In genomic region chr9:18684608-18685317, GRCh38 we compare ENCODE assay signal across 21 cellular contexts.
DNase-seq lines count a peak whose midpoint lies in the region; ATAC-seq and TF ChIP-seq lines count a peak whose summit lies in the region.
"Had no signal": no experiment of that assay in that cellular context is flagged by ENCODE, and none has a peak within 500 bp of the region (broad histone marks: within the 10 kb centered on the region; RNA-seq: fewer than 3 reads in every experiment).

No MANE protein-coding gene starts in this region.

- H3K4me1 ChIP-seq in ascending aorta (peaks cover 0 to 13% of the 10 kb centered on the region in 2 donors), esophagus muscularis mucosa (peaks cover 0 to 34% (median 28%) of the 10 kb centered on the region in 4 donors), thoracic aorta (ENCODE audit: control insufficient read depth in 1 of 2, low read depth in 2 of 2) (peaks cover 6 to 23% of the 10 kb centered on the region in 2 donors), SK-N-SH (ENCODE audit: control insufficient read depth in 1 of 2, insufficient read depth in 2 of 2, low read depth in 1 of 2, low read length in 1 of 2) (peaks cover 0 to 4% of the 10 kb centered on the region in 2 experiments; a peak in 2 of 4 replicates)
- H3K4me1 ChIP-seq: suprapubic skin had no signal

- H3K36me3 Mint-ChIP-seq in nephron (ENCODE audit: low read depth), result peaks cover 11% of the 10 kb centered on the region
- H3K36me3 Mint-ChIP-seq: activated naive CD8-positive, alpha-beta T cell treated with anti-CD3 and anti-CD28 coated beads, Interleukin-2, amount 10 ng/mL, durations not matched to agents 7 days and 5 days; CD14-positive monocyte; IgD-negative memory B cell had no signal

- TF ChIP-seq EP300 in esophagus muscularis mucosa (IDR thresholded peaks at IDR 0.05) (no peak), SK-N-SH (IDR thresholded peaks at IDR 0.05; ENCODE audit: borderline replicate concordance in 1 of 2, low read depth in 1 of 2, low read length in 1 of 2) (no peak)

- peaks cover 42% of the 10 kb centered on the region for H3K4me1 Mint-ChIP-seq in nephron
- H3K4me1 Mint-ChIP-seq: activated naive CD8-positive, alpha-beta T cell treated with anti-CD3 and anti-CD28 coated beads, Interleukin-2, amount 10 ng/mL, durations not matched to agents 7 days and 5 days; CD14-positive monocyte; IgD-negative memory B cell had no signal

- peak overlapping the region; percentile 18 to 85 (median 83) for H3K27ac Mint-ChIP-seq in nephron
- H3K27ac Mint-ChIP-seq: activated CD8-positive, alpha-beta T cell treated with anti-CD3 and anti-CD28 coated beads for 36 hours; activated naive CD8-positive, alpha-beta T cell treated with anti-CD3 and anti-CD28 coated beads, Interleukin-2, amount 10 ng/mL, durations not matched to agents 7 days and 5 days; CD14-positive monocyte; IgD-negative memory B cell had no signal

- no peak overlapping the region for H3K4me3 Mint-ChIP-seq in nephron
- H3K4me3 Mint-ChIP-seq: activated CD8-positive, alpha-beta T cell treated with anti-CD3 and anti-CD28 coated beads for 36 hours; activated naive CD8-positive, alpha-beta T cell treated with anti-CD3 and anti-CD28 coated beads, Interleukin-2, amount 10 ng/mL, durations not matched to agents 7 days and 5 days; CD14-positive monocyte; IgD-negative memory B cell; neural crest cell had no signal

- TF ChIP-seq RAD21 in SK-N-SH (IDR thresholded peaks at IDR 0.05; ENCODE audit: low read length), result no peak

- no peaks in the 10 kb centered on the region for H4K20me1 ChIP-seq in SK-N-SH (ENCODE audit: insufficient read depth)

- CTCF ChIA-PET in SK-N-SH (lab: Yijun Ruan, JAX), result interaction anchor here (0.9 kb wide), 1 partner anchor 18 kb away, joined by 3 read pairs; no protein-coding TSS in a partner anchor

- POLR2A ChIA-PET in SK-N-SH (lab: Yijun Ruan, JAX), result no interaction called here

- H2AFZ ChIP-seq in SK-N-SH (ENCODE audit: low read depth), result no peak overlapping the region

- no peak for TF ChIP-seq CTCF in ascending aorta (IDR thresholded peaks at IDR 0.05)
- TF ChIP-seq CTCF in esophagus muscularis mucosa (IDR thresholded peaks at IDR 0.05), result no peak
- no peak for TF ChIP-seq CTCF in nephron (IDR thresholded peaks at IDR 0.05; ENCODE audit: unreplicated experiment in 3 of 3)
- no peak for TF ChIP-seq CTCF in thoracic aorta (IDR thresholded peaks at IDR 0.05)
- TF ChIP-seq CTCF in SK-N-SH (IDR thresholded peaks at IDR 0.05), result no peak

- H3K4me3 ChIP-seq in ascending aorta (peak overlapping the region in 1 of 2 donors; percentile 8), esophagus muscularis mucosa (no peak overlapping the region), thoracic aorta (no peak overlapping the region), SK-N-SH (ENCODE audit: low read depth in 2 of 2, low read length in 1 of 2) (no peak overlapping the region)
- H3K4me3 ChIP-seq: mucosa of descending colon, skin epidermis, suprapubic skin had no signal

- H3K4me2 ChIP-seq in SK-N-SH, result no peak overlapping the region

- no peaks in the 10 kb centered on the region for H3K27me3 Mint-ChIP-seq in nephron (ENCODE audit: low read depth)
- H3K27me3 Mint-ChIP-seq: activated CD8-positive, alpha-beta T cell treated with anti-CD3 and anti-CD28 coated beads for 36 hours; activated naive CD8-positive, alpha-beta T cell treated with anti-CD3 and anti-CD28 coated beads, Interleukin-2, amount 10 ng/mL, durations not matched to agents 7 days and 5 days; IgD-negative memory B cell had no signal

- H3K36me3 ChIP-seq in ascending aorta (no peaks in the 10 kb centered on the region), esophagus muscularis mucosa (no peaks in the 10 kb centered on the region), thoracic aorta (no peaks in the 10 kb centered on the region), SK-N-SH (replicated peaks in 1 of 2; ENCODE audit: control insufficient read depth in 1 of 2, insufficient read depth in 2 of 2, low read length in 1 of 2) (peaks cover 0 to 83% of the 10 kb centered on the region in 2 experiments)
- H3K36me3 ChIP-seq: suprapubic skin had no signal

- H3F3A ChIP-seq in SK-N-SH (replicated peaks; ENCODE audit: insufficient read depth), result peaks cover 15% of the 10 kb centered on the region

- no peaks in the 10 kb centered on the region for H3K9me3 ChIP-seq in ascending aorta
- H3K9me3 ChIP-seq in esophagus muscularis mucosa, result no peaks in the 10 kb centered on the region
- no peaks in the 10 kb centered on the region for H3K9me3 ChIP-seq in thoracic aorta
- no peaks in the 10 kb centered on the region for H3K9me3 ChIP-seq in SK-N-SH
- H3K9me3 ChIP-seq: mucosa of descending colon, suprapubic skin had no signal

- peak overlapping the region; percentile 12 to 72 for H3K27ac ChIP-seq in ascending aorta
- H3K27ac ChIP-seq in esophagus muscularis mucosa (replicated peaks in 1 of 4), result peak overlapping the region; percentile 55 to 79 (median 70)
- peak overlapping the region; percentile 0 to 67 for H3K27ac ChIP-seq in thoracic aorta
- no peak overlapping the region for H3K27ac ChIP-seq in SK-N-SH (ENCODE audit: low read depth in 2 of 2, low read length in 1 of 2)
- H3K27ac ChIP-seq: epithelial cell of prostate, skin epidermis, suprapubic skin had no signal

- H3K27me3 ChIP-seq in ascending aorta, result no peaks in the 10 kb centered on the region
- H3K27me3 ChIP-seq in esophagus muscularis mucosa, result no peaks in the 10 kb centered on the region
- H3K27me3 ChIP-seq in thoracic aorta (replicated peaks; ENCODE audit: insufficient read depth), result no peaks in the 10 kb centered on the region
- no peaks in the 10 kb centered on the region for H3K27me3 ChIP-seq in SK-N-SH (ENCODE audit: insufficient read depth)
- H3K27me3 ChIP-seq: suprapubic skin had no signal

- intact Hi-C loops in ascending aorta (cut with DNase I) (no loop called here), esophagus muscularis mucosa (cut with DNase I) (no loop called here)

- DNase-seq in ascending aorta (ENCODE audit: low spot score in 2 of 2) (no peak), esophagus muscularis mucosa (ENCODE audit: extremely low spot score) (no peak), thoracic aorta (ENCODE audit: low spot score) (no peak), NCI-H345 treated with DMSO at 0.1 percent for 48 hours (lab: John Stamatoyannopoulos, UW; ENCODE audit: unreplicated experiment) (no peak), SK-N-SH (no peak)
- DNase-seq: activated CD4-positive, CD25-positive, alpha-beta regulatory T cell treated with anti-CD3 and anti-CD28 coated beads, Interleukin-2, amount 50 U/mL, for 72 hours; activated CD8-positive, alpha-beta T cell treated with anti-CD3 and anti-CD28 coated beads for 36 hours; activated naive CD8-positive, alpha-beta T cell treated with anti-CD3 and anti-CD28 coated beads, Interleukin-2, amount 10 ng/mL, durations not matched to agents 7 days and 5 days; EL; mucosa of descending colon; NCI-H2081 treated with DMSO at 0.1 percent for 48 hours; NCI-H446; SIG-M5 had no signal

- H3K9me2 ChIP-seq in SK-N-SH, result no peaks in the 10 kb centered on the region

- H3K79me2 ChIP-seq in SK-N-SH (ENCODE audit: insufficient read depth), result no peaks in the 10 kb centered on the region

- no peak overlapping the region for H3K9ac ChIP-seq in SK-N-SH

- WGBS in esophagus muscularis mucosa, result 65% methylated on average over 5 of the region's 5 CpGs
- WGBS in SK-N-SH (ENCODE audit: low lambda C conversion rate), result 83% methylated on average over 5 of the region's 5 CpGs

- H3K9me3 Mint-ChIP-seq in nephron, result no peaks in the 10 kb centered on the region
- H3K9me3 Mint-ChIP-seq: activated CD8-positive, alpha-beta T cell treated with anti-CD3 and anti-CD28 coated beads for 36 hours; activated naive CD8-positive, alpha-beta T cell treated with anti-CD3 and anti-CD28 coated beads, Interleukin-2, amount 10 ng/mL, durations not matched to agents 7 days and 5 days; neural crest cell had no signal

- TF ChIP-seq POLR2A in esophagus muscularis mucosa (IDR thresholded peaks at IDR 0.05; ENCODE audit: low read depth), result no peak

- ATAC-seq in thoracic aorta (ENCODE audit: insufficient number of reproducible peaks, low FRiP score, low read depth) (no peak), HG02798 (IDR thresholded peaks at IDR 0.05; ENCODE audit: poor library complexity, unreplicated experiment) (no peak)
- ATAC-seq: activated CD8-positive, alpha-beta T cell treated with anti-CD3 and anti-CD28 coated beads for 36 hours; mucosa of descending colon had no signal

TF ChIP-seq in SK-N-SH, 30 proteins besides CTCF, POLR2A, EP300 and RAD21:
- TF ChIP-seq ELF1 (IDR thresholded peaks at IDR 0.05), result no peak
- TF ChIP-seq SIN3A (IDR thresholded peaks at IDR 0.05; ENCODE audit: borderline replicate concordance, low read depth, low read length), result no peak
- TF ChIP-seq IRF3 (IDR thresholded peaks at IDR 0.05; ENCODE audit: low read depth, low read length), result no peak
- no peak for TF ChIP-seq EZH2phosphoT487 (IDR thresholded peaks at IDR 0.05; ENCODE audit: borderline replicate concordance, low read depth)
- no peak for TF ChIP-seq SMC3 (IDR thresholded peaks at IDR 0.05; ENCODE audit: low read depth, low read length)
- TF ChIP-seq TEAD4 (IDR thresholded peaks at IDR 0.05; ENCODE audit: borderline replicate concordance, insufficient read depth), result no peak
- TF ChIP-seq MAX (IDR thresholded peaks at IDR 0.05; ENCODE audit: low read depth), result no peak

Comparison
In these comparisons a context has a peak if more than half of its experiments do, and no peak if none do; other contexts are left out.
1. H3K27ac ChIP-seq: peak in ascending aorta (2 of 2), esophagus muscularis mucosa (4 of 4) and thoracic aorta (2 of 2); none in SK-N-SH (0 of 2).